1 cellular context compared by ENCODE assay signal in genomic region chr9:95031711-95032461, GRCh38.
TF ChIP-seq lines count a peak whose summit lies in the region.

No MANE protein-coding gene starts in this region.

TF ChIP-seq in HepG2, 621 proteins besides CTCF, POLR2A, EP300 and RAD21 (continued from another document and continues in another):
- TF ChIP-seq ZGPAT (CRISPR knock-in tag; IDR thresholded peaks at IDR 0.05), result peak; percentile 77
- no peak for TF ChIP-seq PHF20 (CRISPR knock-in tag; IDR thresholded peaks at IDR 0.05)
- TF ChIP-seq THAP11 (CRISPR knock-in tag; IDR thresholded peaks at IDR 0.05), result 0 out of 2 replicates have a peak, but pooled peaks have one; percentile 10
- TF ChIP-seq ZNF597 (CRISPR knock-in tag; IDR thresholded peaks at IDR 0.05), result no peak
- TF ChIP-seq ARNT2 (CRISPR knock-in tag; IDR thresholded peaks at IDR 0.05; ENCODE audit: low read depth), result no peak
- 0 out of 2 replicates have a peak, but pooled peaks have one; percentile 52 for TF ChIP-seq HDAC1 (CRISPR knock-in tag; IDR thresholded peaks at IDR 0.05)
- TF ChIP-seq GABPB1 (CRISPR knock-in tag; IDR thresholded peaks at IDR 0.05), result 0 out of 2 replicates have a peak, but pooled peaks have one; percentile 27
- no peak for TF ChIP-seq ATRX (CRISPR knock-in tag; IDR thresholded peaks at IDR 0.05; ENCODE audit: borderline replicate concordance)
- TF ChIP-seq BCL3 (CRISPR knock-in tag; IDR thresholded peaks at IDR 0.05), result peak; percentile 27; the same call in 1 of the 2 replicates
- no peak for TF ChIP-seq HNRNPK (IDR thresholded peaks at IDR 0.05; ENCODE audit: low read depth, low read length, poor library complexity, severe bottlenecking)
- 0 out of 2 replicates have a peak, but pooled peaks have one; percentile 4 for TF ChIP-seq TFDP2 (CRISPR knock-in tag; IDR thresholded peaks at IDR 0.05)
- no peak for TF ChIP-seq NR1H2 (CRISPR knock-in tag; IDR thresholded peaks at IDR 0.05; ENCODE audit: borderline replicate concordance, low read depth)
- TF ChIP-seq ZBTB21 (CRISPR knock-in tag; IDR thresholded peaks at IDR 0.05), result no peak
- no peak for TF ChIP-seq RNF2 (conservative IDR thresholded peaks at IDR 0.05; ENCODE audit: low read depth)
- no peak for TF ChIP-seq RARG (CRISPR knock-in tag; IDR thresholded peaks at IDR 0.05; ENCODE audit: low read depth)
- 0 out of 2 replicates have a peak, but pooled peaks have one; percentile 42 for TF ChIP-seq ZNF431 (CRISPR knock-in tag; IDR thresholded peaks at IDR 0.05; ENCODE audit: borderline replicate concordance, low read depth)
- no peak for TF ChIP-seq DR1 (CRISPR knock-in tag; IDR thresholded peaks at IDR 0.05)
- TF ChIP-seq TCF7 (IDR thresholded peaks at IDR 0.05; ENCODE audit: low read depth), result peak; percentile 95
- no peak for TF ChIP-seq ZFP82 (CRISPR knock-in tag; IDR thresholded peaks at IDR 0.05; ENCODE audit: borderline replicate concordance)
- TF ChIP-seq ZNF660 (CRISPR knock-in tag; IDR thresholded peaks at IDR 0.05; ENCODE audit: borderline replicate concordance, low read depth), result no peak
- no peak for TF ChIP-seq ZFP37 (CRISPR knock-in tag; IDR thresholded peaks at IDR 0.05; ENCODE audit: borderline replicate concordance)
- TF ChIP-seq ZNF441 (CRISPR knock-in tag; IDR thresholded peaks at IDR 0.05; ENCODE audit: borderline replicate concordance), result no peak
- TF ChIP-seq ZUFSP (CRISPR knock-in tag; IDR thresholded peaks at IDR 0.05; ENCODE audit: borderline replicate concordance), result no peak
- no peak for TF ChIP-seq ZFP62 (CRISPR knock-in tag; IDR thresholded peaks at IDR 0.05)
- no peak for TF ChIP-seq GLMP (CRISPR knock-in tag; IDR thresholded peaks at IDR 0.05; ENCODE audit: borderline replicate concordance)
- peak; percentile 29; the same call in 1 of the 2 replicates for TF ChIP-seq MAFF (IDR thresholded peaks at IDR 0.05; ENCODE audit: low read depth, low read length)
- no peak for TF ChIP-seq ZNF18 (CRISPR knock-in tag; IDR thresholded peaks at IDR 0.05; ENCODE audit: insufficient replicate concordance)
- peak; percentile 79 for TF ChIP-seq MAX (IDR thresholded peaks at IDR 0.05)
- no peak for TF ChIP-seq XBP1 (CRISPR knock-in tag; IDR thresholded peaks at IDR 0.05)
- peak; percentile 78; the same call in 1 of the 2 replicates for TF ChIP-seq ZNF362 (CRISPR knock-in tag; IDR thresholded peaks at IDR 0.05; ENCODE audit: borderline replicate concordance)
- TF ChIP-seq CREB1 (IDR thresholded peaks at IDR 0.05), result no peak
- no peak for TF ChIP-seq CREB1 (CRISPR knock-in tag; IDR thresholded peaks at IDR 0.05)
- TF ChIP-seq ZNF530 (CRISPR knock-in tag; IDR thresholded peaks at IDR 0.05; ENCODE audit: low read depth), result no peak
- TF ChIP-seq PHF21A (CRISPR knock-in tag; IDR thresholded peaks at IDR 0.05), result peak; percentile 78
- TF ChIP-seq SUZ12 (IDR thresholded peaks at IDR 0.05; ENCODE audit: low read depth, low read length), result no peak
- no peak for TF ChIP-seq KAT7 (CRISPR knock-in tag; IDR thresholded peaks at IDR 0.05; ENCODE audit: borderline replicate concordance)
- TF ChIP-seq KDM3A (CRISPR knock-in tag; IDR thresholded peaks at IDR 0.05; ENCODE audit: low read depth), result no peak
- no peak for TF ChIP-seq BRD4 (CRISPR knock-in tag; IDR thresholded peaks at IDR 0.05)
- TF ChIP-seq ZNF232 (CRISPR knock-in tag; IDR thresholded peaks at IDR 0.05; ENCODE audit: borderline replicate concordance), result no peak
- TF ChIP-seq TFDP1 (CRISPR knock-in tag; IDR thresholded peaks at IDR 0.05; ENCODE audit: borderline replicate concordance), result 0 out of 2 replicates have a peak, but pooled peaks have one; percentile 7
- 0 out of 2 replicates have a peak, but pooled peaks have one; percentile 57 for TF ChIP-seq ZNF766 (CRISPR knock-in tag; IDR thresholded peaks at IDR 0.05; ENCODE audit: borderline replicate concordance)
- no peak for TF ChIP-seq ZNF329 (CRISPR knock-in tag; IDR thresholded peaks at IDR 0.05; ENCODE audit: low read depth)
- no peak for TF ChIP-seq ZNF672 (CRISPR knock-in tag; IDR thresholded peaks at IDR 0.05)
- TF ChIP-seq ZFY (CRISPR knock-in tag; IDR thresholded peaks at IDR 0.05), result no peak; the same call in 1 of the 2 replicates
- TF ChIP-seq PREB (CRISPR knock-in tag; IDR thresholded peaks at IDR 0.05), result no peak
- no peak; the same call in 1 of the 2 replicates for TF ChIP-seq THAP7 (CRISPR knock-in tag; IDR thresholded peaks at IDR 0.05)
- TF ChIP-seq JUN (CRISPR knock-in tag; IDR thresholded peaks at IDR 0.05), result no peak
- TF ChIP-seq ASH2L (IDR thresholded peaks at IDR 0.05; ENCODE audit: insufficient read length, low read depth, low read length), result peak; percentile 63
- no peak for TF ChIP-seq ZNF234 (CRISPR knock-in tag; conservative IDR thresholded peaks at IDR 0.05)
- TF ChIP-seq TBP (CRISPR knock-in tag; IDR thresholded peaks at IDR 0.05), result no peak
- TF ChIP-seq ZNF24 (IDR thresholded peaks at IDR 0.05), result no peak
- TF ChIP-seq ZFP36L1 (CRISPR knock-in tag; IDR thresholded peaks at IDR 0.05), result no peak
- no peak for TF ChIP-seq EHMT2 (IDR thresholded peaks at IDR 0.05; ENCODE audit: borderline replicate concordance, low read depth, low read length)
- TF ChIP-seq GFI1 (CRISPR knock-in tag; IDR thresholded peaks at IDR 0.05; ENCODE audit: borderline replicate concordance), result peak; percentile 77
- no peak for TF ChIP-seq GTF2F1 (IDR thresholded peaks at IDR 0.05; ENCODE audit: low read length)
- no peak for TF ChIP-seq RBM22 (optimal IDR thresholded peaks at IDR 0.05; ENCODE audit: low read length)
- peak; percentile 37; the same call in 1 of the 2 replicates for TF ChIP-seq ATF1 (CRISPR knock-in tag; IDR thresholded peaks at IDR 0.05)
- peak; percentile 77; the same call in 1 of the 2 replicates for TF ChIP-seq ZNF205 (CRISPR knock-in tag; IDR thresholded peaks at IDR 0.05)
- no peak for TF ChIP-seq SNAI1 (CRISPR knock-in tag; IDR thresholded peaks at IDR 0.05; ENCODE audit: borderline replicate concordance)
- TF ChIP-seq ZSCAN30 (CRISPR knock-in tag; IDR thresholded peaks at IDR 0.05), result no peak
- TF ChIP-seq THYN1 (CRISPR knock-in tag; IDR thresholded peaks at IDR 0.05; ENCODE audit: borderline replicate concordance, low read depth), result no peak
- TF ChIP-seq POLR2AphosphoS2 (IDR thresholded peaks at IDR 0.05; ENCODE audit: low read depth, low read length), result no peak
